In genomic region chr12:47935196-47935595, GRCh38 we compare ENCODE assay signal across 15 cellular contexts. TPM values are rescaled to one million over a fixed set of nuclear protein-coding genes. Genes with fewer than 3 reads are reported as not detected.
DNase-seq lines count a peak whose midpoint lies in the region; ATAC-seq and TF ChIP-seq lines count a peak whose summit lies in the region.
"Had no signal": no experiment of that assay in that cellular context is flagged by ENCODE, and none has a peak within 500 bp of the region (broad histone marks: within the 10 kb centered on the region; RNA-seq: fewer than 3 reads in every experiment).

No MANE protein-coding gene starts in this region.

- H3K27me3 Mint-ChIP-seq in GM23338 (ENCODE audit: insufficient read depth, low read depth, poor library complexity) = peaks cover 8% of the 10 kb centered on the region
- H3K27me3 Mint-ChIP-seq in stimulated activated naive B cell treated with anti-CD40 and anti-IgM and Interleukin-4, amounts not matched to agents 10 μg/mL and 1 μg/mL and 100 μg/mL, for 72 hours = peaks cover 11 to 28% of the 10 kb centered on the region in 2 donors

- DNase-seq in GM23338 (ENCODE audit: low spot score) (no peak), astrocyte of the spinal cord (ENCODE audit: low read depth, low spot score) (peak; percentile 37), left ventricle myocardium superior (peak; percentile 79), skeletal muscle cell (ENCODE audit: low read depth) (peak; percentile 61), iPS-NIHi7 (ENCODE audit: extremely low spot score) (no peak), NCI-H2227 treated with DMSO at 0.1 percent for 48 hours (lab: John Stamatoyannopoulos, UW) (no peak)
- DNase-seq in stimulated activated CD4-positive, alpha-beta T cell treated with anti-CD3 and anti-CD28 coated beads, Interleukin-15, amount 100 ng/mL, for 24 hours = no peak
- DNase-seq in stimulated activated naive B cell treated with anti-CD40 and anti-IgM and Interleukin-4, amounts not matched to agents 10 μg/mL and 1 μg/mL and 100 μg/mL, for 72 hours = no peak
- DNase-seq: activated T-cell treated with anti-CD3 and anti-CD28 coated beads, Interleukin-2, amount 50 U/mL, for 4 hours; DMS79; NCI-H1105; PC-3 had no signal

- peak overlapping the region; percentile 80; the same call in 1 of the 2 replicates for H2AFZ ChIP-seq in GM23338

- no peaks in the 10 kb centered on the region; the same call in 1 of the 2 replicates for H3K9me2 ChIP-seq in GM23338 (ENCODE audit: insufficient read depth)

- H3K9me3 Mint-ChIP-seq in GM23338 = no peaks in the 10 kb centered on the region
- H3K9me3 Mint-ChIP-seq in stimulated activated naive B cell treated with anti-CD40 and anti-IgM and Interleukin-4, amounts not matched to agents 10 μg/mL and 1 μg/mL and 100 μg/mL, for 72 hours = no peaks in the 10 kb centered on the region
- H3K9me3 Mint-ChIP-seq: activated T-cell treated with anti-CD3 and anti-CD28 coated beads, Interleukin-2, amount 50 U/mL, for 4 hours had no signal

- H3K4me3 Mint-ChIP-seq in GM23338 = no peak overlapping the region
- no peak overlapping the region for H3K4me3 Mint-ChIP-seq in stimulated activated naive B cell treated with anti-CD40 and anti-IgM and Interleukin-4, amounts not matched to agents 10 μg/mL and 1 μg/mL and 100 μg/mL, for 72 hours
- H3K4me3 Mint-ChIP-seq: activated T-cell treated with anti-CD3 and anti-CD28 coated beads, Interleukin-2, amount 50 U/mL, for 4 hours had no signal

- no peak overlapping the region for H3K27ac Mint-ChIP-seq in GM23338
- no peak overlapping the region for H3K27ac Mint-ChIP-seq in stimulated activated naive B cell treated with anti-CD40 and anti-IgM and Interleukin-4, amounts not matched to agents 10 μg/mL and 1 μg/mL and 100 μg/mL, for 72 hours

- ATAC-seq in GM23338 (peak; percentile 32; the same call in 1 of the 3 replicates), left ventricle myocardium superior (peak; percentile 88)
- no peak for ATAC-seq in stimulated activated naive B cell treated with anti-CD40 and anti-IgM and Interleukin-4, amounts not matched to agents 10 μg/mL and 1 μg/mL and 100 μg/mL, for 72 hours (replicated peaks)
- ATAC-seq: activated T-cell treated with anti-CD3 and anti-CD28 coated beads, Interleukin-2, amount 50 U/mL, for 4 hours; PC-3 had no signal

- no peak overlapping the region for H3K4me2 ChIP-seq in GM23338

- intact Hi-C loops in left ventricle myocardium superior (cut with micrococcal nuclease) = no loop called here

- no peaks in the 10 kb centered on the region for H3F3A ChIP-seq in GM23338 (replicated peaks; ENCODE audit: low read depth)

- no peaks in the 10 kb centered on the region for H3K36me3 Mint-ChIP-seq in GM23338 (ENCODE audit: low read depth)
- H3K36me3 Mint-ChIP-seq in stimulated activated naive B cell treated with anti-CD40 and anti-IgM and Interleukin-4, amounts not matched to agents 10 μg/mL and 1 μg/mL and 100 μg/mL, for 72 hours = no peaks in the 10 kb centered on the region

- no peaks in the 10 kb centered on the region; the same call in 2 of the 3 replicates for H3K4me1 Mint-ChIP-seq in GM23338
- no peaks in the 10 kb centered on the region for H3K4me1 Mint-ChIP-seq in stimulated activated naive B cell treated with anti-CD40 and anti-IgM and Interleukin-4, amounts not matched to agents 10 μg/mL and 1 μg/mL and 100 μg/mL, for 72 hours

- no peaks in the 10 kb centered on the region for H4K20me1 ChIP-seq in GM23338 (replicated peaks; ENCODE audit: insufficient read depth)

- H3K27me3 ChIP-seq in GM23338 (ENCODE audit: insufficient read depth) = no peaks in the 10 kb centered on the region; the same call in 1 of the 2 replicates
- H3K27me3 ChIP-seq: uterus had no signal

- no peak overlapping the region for H3K27ac ChIP-seq in GM23338 (ENCODE audit: low read depth)
- H3K27ac ChIP-seq: uterus, VCaP had no signal

- no peak overlapping the region for H3K4me3 ChIP-seq in GM23338
- no peak overlapping the region for H3K4me3 ChIP-seq in astrocyte of the spinal cord (ENCODE audit: low read depth, low read length)
- H3K4me3 ChIP-seq in skeletal muscle cell (ENCODE audit: low read depth, low read length) = no peak overlapping the region
- H3K4me3 ChIP-seq: HAP-1, uterus had no signal

- no peaks in the 10 kb centered on the region for H3K79me2 ChIP-seq in GM23338 (replicated peaks; ENCODE audit: insufficient read depth)

- in situ Hi-C loops in astrocyte of the spinal cord (cut with HindIII; ENCODE audit: low sequenced_read_pairs) = no loop called here

- no peak for TF ChIP-seq CTCF in GM23338 (conservative IDR thresholded peaks at IDR 0.05; ENCODE audit: low read depth in 2 of 2)
- no peak for TF ChIP-seq CTCF in astrocyte of the spinal cord (IDR thresholded peaks at IDR 0.05; ENCODE audit: low read depth, low read length)

- H3K36me3 ChIP-seq in GM23338 (ENCODE audit: insufficient read depth) = no peaks in the 10 kb centered on the region
- H3K36me3 ChIP-seq: HAP-1, uterus had no signal

- no peaks in the 10 kb centered on the region for H3K4me1 ChIP-seq in GM23338 (ENCODE audit: insufficient read depth)
- H3K4me1 ChIP-seq: HAP-1, uterus had no signal

TF ChIP-seq in GM23338, 12 proteins besides CTCF, POLR2A, EP300 and RAD21:
- TF ChIP-seq ZNF114 (CRISPR knock-in tag; IDR thresholded peaks at IDR 0.05) = no peak
- TF ChIP-seq ZNF331 (CRISPR knock-in tag; IDR thresholded peaks at IDR 0.05; ENCODE audit: low read depth) = no peak
- TF ChIP-seq STAT1 (IDR thresholded peaks at IDR 0.05; ENCODE audit: unreplicated experiment) = no peak
- no peak for TF ChIP-seq POLR2AphosphoS5 (IDR thresholded peaks at IDR 0.05; ENCODE audit: low read depth)
- no peak for TF ChIP-seq NANOG (IDR thresholded peaks at IDR 0.05; ENCODE audit: borderline replicate concordance)
- TF ChIP-seq ETS1 (IDR thresholded peaks at IDR 0.05) = no peak
- TF ChIP-seq CREB1 (CRISPR knock-in tag; IDR thresholded peaks at IDR 0.05; ENCODE audit: low read depth) = no peak

RNA-seq across cellular contexts. Expression of gene TMEM106C, which starts 28.2 kb away (rescaled TPM):
- 53.4 and 83.7 TPM in 2 replicates for total RNA-seq in GM23338 (2014; rRNA removed; shearing (Covaris generic))
- 37.3 and 43.5 TPM in 2 replicates for polyA plus RNA-seq in GM23338 (2016; fragmentation: Nextera tagmentation; extraction: Ambion mirVana)
- 46.8 TPM for total RNA-seq in left ventricle myocardium superior

RNA-seq across cellular contexts. Expression of gene VDR, which starts 30.4 kb away (rescaled TPM):
- 1.1 and 1.4 TPM in 2 replicates for total RNA-seq in GM23338 (2014; rRNA removed; shearing (Covaris generic))
- polyA plus RNA-seq in GM23338 (2016; fragmentation: Nextera tagmentation; extraction: Ambion mirVana) = 0.35 and 0.37 TPM in 2 replicates
- 0.20 TPM for total RNA-seq in left ventricle myocardium superior

Comparison
In these comparisons a context has a peak if more than half of its experiments do, and no peak if none do; other contexts are left out.
1. ATAC-seq: peak in GM23338 (single experiment) and left ventricle myocardium superior (single experiment); none in stimulated activated naive B cell treated with anti-CD40 and anti-IgM and Interleukin-4, amounts not matched to agents 10 μg/mL and 1 μg/mL and 100 μg/mL, for 72 hours (0 of 2).
2. DNase-seq: peak in astrocyte of the spinal cord (single experiment), left ventricle myocardium superior (single experiment) and skeletal muscle cell (single experiment); none in GM23338 (single experiment), iPS-NIHi7 (single experiment), stimulated activated CD4-positive, alpha-beta T cell treated with anti-CD3 and anti-CD28 coated beads, Interleukin-15, amount 100 ng/mL, for 24 hours (single experiment), NCI-H2227 treated with DMSO at 0.1 percent for 48 hours (single experiment) and stimulated activated naive B cell treated with anti-CD40 and anti-IgM and Interleukin-4, amounts not matched to agents 10 μg/mL and 1 μg/mL and 100 μg/mL, for 72 hours (single experiment).